11 cellular contexts compared by ENCODE assay signal in the genomic region with DNA sequence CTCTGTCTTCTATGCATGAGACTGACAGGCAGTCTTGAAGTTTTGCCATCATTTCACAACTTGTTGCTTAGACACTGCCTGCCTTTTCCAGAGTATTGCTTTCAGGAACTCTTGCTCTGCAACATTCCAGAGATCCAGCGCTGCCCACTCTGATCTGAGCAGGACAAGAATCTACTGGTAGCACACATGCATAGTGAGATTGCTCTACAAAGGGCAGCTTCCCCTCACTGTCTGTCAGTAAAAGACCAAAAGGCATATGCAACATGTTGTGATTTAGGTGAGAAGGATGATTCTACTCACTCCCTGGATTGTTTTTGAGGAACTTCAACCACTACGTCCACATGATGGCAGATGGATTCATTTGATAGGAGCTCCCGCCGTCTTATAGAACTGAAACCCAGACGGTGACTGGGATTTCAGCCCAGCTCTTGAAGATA.
DNase-seq lines count a peak whose midpoint lies in the region; ATAC-seq, FAIRE-seq and TF ChIP-seq lines count a peak whose summit lies in the region.
"Had no signal": no experiment of that assay in that cellular context is flagged by ENCODE, and none has a peak within 500 bp of the region (broad histone marks: within the 10 kb centered on the region; RNA-seq: fewer than 3 reads in every experiment).

No MANE protein-coding gene starts in this region.

- H3K36me3 ChIP-seq in WERI-Rb-1, result no peaks in the 10 kb centered on the region
- H3K36me3 ChIP-seq in cardiac muscle cell, result no peaks in the 10 kb centered on the region
- H3K36me3 ChIP-seq in gastrocnemius medialis, result peaks cover 0 to 2% of the 10 kb centered on the region in 2 donors

- H3K27ac Mint-ChIP-seq in activated T-cell treated with anti-CD3 and anti-CD28 coated beads, Interleukin-2, amount 50 U/mL, for 24 hours, result no peak overlapping the region
- H3K27ac Mint-ChIP-seq: activated naive CD8-positive, alpha-beta T cell; IgD-negative memory B cell had no signal

- TF ChIP-seq POLR2A in gastrocnemius medialis (IDR thresholded peaks at IDR 0.05), result no peak

- peak overlapping the region; percentile 56 for H3K27ac ChIP-seq in WERI-Rb-1
- peak overlapping the region; percentile 15 for H3K27ac ChIP-seq in cardiac muscle cell
- H3K27ac ChIP-seq in gastrocnemius medialis, result no peak overlapping the region

- no peaks in the 10 kb centered on the region for H3K27me3 Mint-ChIP-seq in activated T-cell treated with anti-CD3 and anti-CD28 coated beads, Interleukin-2, amount 50 U/mL, for 24 hours
- H3K27me3 Mint-ChIP-seq: activated naive CD8-positive, alpha-beta T cell; IgD-negative memory B cell had no signal

- peak; percentile 80 to 87 for ATAC-seq in gastrocnemius medialis
- ATAC-seq in left colon, result no peak

- intact Hi-C loops in gastrocnemius medialis (cut with DNase I; ENCODE audit: low total_unique reads) (no loop called here), left colon (cut with DNase I, micrococcal nuclease) (loop anchor here in 1 of 2 donors (10.0 kb wide), 2 partner anchors 149 to 471 kb away; no protein-coding TSS in a partner anchor)

- FAIRE-seq in GM19239 (lab: Jason Lieb, UNC), result peak; percentile 26

- no peaks in the 10 kb centered on the region for H3K36me3 Mint-ChIP-seq in activated T-cell treated with anti-CD3 and anti-CD28 coated beads, Interleukin-2, amount 50 U/mL, for 24 hours (ENCODE audit: low read depth)
- H3K36me3 Mint-ChIP-seq: activated naive CD8-positive, alpha-beta T cell had no signal

- no peaks in the 10 kb centered on the region for H3K27me3 ChIP-seq in WERI-Rb-1 (ENCODE audit: insufficient read depth, low read depth, severe bottlenecking)
- H3K27me3 ChIP-seq in cardiac muscle cell, result no peaks in the 10 kb centered on the region
- H3K27me3 ChIP-seq in gastrocnemius medialis, result no peaks in the 10 kb centered on the region

- DNase-seq in GM19239 (ENCODE audit: insufficient read length, low spot score) (no peak), WERI-Rb-1 (no peak), cardiac muscle cell (ENCODE audit: low read depth in 1 of 2, low spot score in 1 of 2) (peak in 1 of 2 donors; percentile 70), gastrocnemius medialis (no peak), DMS153 treated with DMSO at 0.1 percent for 48 hours (lab: John Stamatoyannopoulos, UW; ENCODE audit: unreplicated experiment) (no peak), NCI-H2081 (lab: John Stamatoyannopoulos, UW) (no peak), left colon (no peak)
- no peak for DNase-seq in activated T-cell treated with anti-CD3 and anti-CD28 coated beads, Interleukin-2, amount 50 U/mL, for 24 hours
- DNase-seq: NCI-H526 had no signal

- in situ Hi-C loops in gastrocnemius medialis (cut with MboI; ENCODE audit: low sequenced_read_pairs in 4 of 4), result loop anchor here (10.0 to 25.0 kb wide), 5 partner anchors 139 to 474 kb away; no protein-coding TSS in a partner anchor

- TF ChIP-seq CTCF in WERI-Rb-1 (IDR thresholded peaks at IDR 0.05; ENCODE audit: low read depth, low read length) (no peak), cardiac muscle cell (IDR thresholded peaks at IDR 0.05; ENCODE audit: low read depth, low read length) (no peak), gastrocnemius medialis (IDR thresholded peaks at IDR 0.05 in 4 of 5, conservative IDR thresholded peaks at IDR 0.05 in 1 of 5) (no peak)

- no peak overlapping the region for H3K4me3 Mint-ChIP-seq in activated T-cell treated with anti-CD3 and anti-CD28 coated beads, Interleukin-2, amount 50 U/mL, for 24 hours
- H3K4me3 Mint-ChIP-seq: activated naive CD8-positive, alpha-beta T cell; IgD-negative memory B cell had no signal

- H3K9me3 ChIP-seq in WERI-Rb-1 (ENCODE audit: severe bottlenecking) (no peaks in the 10 kb centered on the region), cardiac muscle cell (ENCODE audit: low read depth) (no peaks in the 10 kb centered on the region), gastrocnemius medialis (no peaks in the 10 kb centered on the region)

- peaks cover 28% of the 10 kb centered on the region for H3K4me1 Mint-ChIP-seq in activated T-cell treated with anti-CD3 and anti-CD28 coated beads, Interleukin-2, amount 50 U/mL, for 24 hours (ENCODE audit: low read depth)

- peaks cover 35% of the 10 kb centered on the region for H3K4me1 ChIP-seq in cardiac muscle cell (ENCODE audit: low read depth)
- peaks cover 41 to 45% of the 10 kb centered on the region in 2 donors for H3K4me1 ChIP-seq in gastrocnemius medialis

- no peak overlapping the region for H3K4me3 ChIP-seq in WERI-Rb-1 (ENCODE audit: low read depth, low read length)
- H3K4me3 ChIP-seq in cardiac muscle cell, result no peak overlapping the region
- H3K4me3 ChIP-seq in gastrocnemius medialis, result no peak overlapping the region

- no peaks in the 10 kb centered on the region for H3K9me3 Mint-ChIP-seq in activated T-cell treated with anti-CD3 and anti-CD28 coated beads, Interleukin-2, amount 50 U/mL, for 24 hours
- H3K9me3 Mint-ChIP-seq: IgD-negative memory B cell had no signal

Comparison
In these comparisons a context has a peak if more than half of its experiments do, and no peak if none do; other contexts are left out.
1. H3K27ac ChIP-seq: peak in WERI-Rb-1 (single experiment) and cardiac muscle cell (single experiment); none in gastrocnemius medialis (0 of 4).